ENCODE assay signal across 11 cellular contexts in the genomic region with DNA sequence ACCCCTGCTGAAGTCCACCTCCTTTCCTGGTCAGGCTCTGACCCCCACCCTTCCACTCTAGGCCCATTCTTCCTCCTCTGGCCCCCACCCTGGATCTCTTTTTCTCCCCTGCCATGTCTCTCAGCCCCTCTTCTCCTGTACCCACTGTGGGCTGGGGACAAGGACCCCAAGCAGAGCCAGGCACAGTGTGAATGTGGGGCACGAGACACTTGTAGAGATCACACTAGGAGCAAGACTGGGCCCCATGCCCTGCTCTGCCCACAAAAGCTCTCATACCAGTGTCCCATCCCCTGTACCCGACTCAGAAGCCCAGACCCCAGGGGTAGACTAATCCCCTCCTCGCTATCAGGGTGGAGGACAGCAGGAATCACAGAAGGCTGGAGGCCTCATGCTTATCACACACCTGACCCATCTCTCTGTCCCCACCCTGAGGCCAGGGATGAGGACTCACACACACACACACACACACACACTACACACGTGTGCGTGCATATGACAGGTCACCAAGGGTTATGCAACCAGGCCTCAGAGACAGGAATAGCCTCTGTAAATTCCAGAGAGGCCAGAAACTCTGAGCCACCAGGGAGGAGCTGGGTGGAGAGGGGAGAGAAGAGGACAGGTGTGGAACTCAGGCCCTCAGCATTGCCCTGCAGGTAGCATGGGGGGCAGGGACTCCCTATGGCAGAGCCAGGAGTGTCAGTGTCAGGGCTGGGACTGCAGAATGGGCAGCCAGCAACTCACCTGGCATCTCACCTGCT. TPM values are rescaled to one million over a fixed set of nuclear protein-coding genes. Genes with fewer than 3 reads are reported as not detected.
A peak's percentile ranks its signal among the peaks of the same experiment; 100 is the strongest.
DNase-seq lines count a peak whose midpoint lies in the region; ATAC-seq and TF ChIP-seq lines count a peak whose summit lies in the region.
"Had no signal": no experiment of that assay in that cellular context is flagged by ENCODE, and none has a peak within 500 bp of the region (broad histone marks: within the 10 kb centered on the region; RNA-seq: fewer than 3 reads in every experiment).

No MANE protein-coding gene starts in this region.

- peaks cover 23% of the 10 kb centered on the region for H3K4me1 Mint-ChIP-seq in MCF 10A (ENCODE audit: insufficient read depth, unreplicated experiment)
- peaks cover 50% of the 10 kb centered on the region for H3K4me1 Mint-ChIP-seq in activated naive CD8-positive, alpha-beta T cell treated with anti-CD3 and anti-CD28 coated beads, Interleukin-2, amount 10 ng/mL, durations not matched to agents 7 days and 5 days
- H3K4me1 Mint-ChIP-seq in memory B cell, result peaks cover 56% of the 10 kb centered on the region

- H3K27me3 Mint-ChIP-seq in MCF 10A (ENCODE audit: insufficient read depth, unreplicated experiment) (no peaks in the 10 kb centered on the region), memory B cell (no peaks in the 10 kb centered on the region)
- no peaks in the 10 kb centered on the region for H3K27me3 Mint-ChIP-seq in activated naive CD8-positive, alpha-beta T cell treated with anti-CD3 and anti-CD28 coated beads, Interleukin-2, amount 10 ng/mL, durations not matched to agents 7 days and 5 days

- peaks cover 0 to 6% of the 10 kb centered on the region in 2 donors for H3K4me1 ChIP-seq in breast epithelium
- H3K4me1 ChIP-seq in upper lobe of left lung, result peaks cover 68 to 83% (median 75%) of the 10 kb centered on the region in 4 donors

- POLR2A ChIA-PET in MCF 10A (lab: Yijun Ruan, JAX), result interaction anchor here (1.5 kb wide), 1 partner anchor 11 kb away, joined by 4 read pairs; no protein-coding TSS in a partner anchor
- POLR2A ChIA-PET in activated naive CD8-positive, alpha-beta T cell treated with anti-CD3 and anti-CD28 coated beads, Interleukin-2, amount 10 ng/mL, durations not matched to agents 7 days and 5 days (lab: Charles Lee), result interaction anchor here (0.6 kb wide), 1 partner anchor 262 kb away, joined by 3 read pairs; no protein-coding TSS in a partner anchor

- no peak for TF ChIP-seq EP300 in upper lobe of left lung (IDR thresholded peaks at IDR 0.05)

- BruUV-seq in MCF 10A (replicated peaks; lab: Mats Ljungman, UMichigan), result no TSS peak

- H3K36me3 ChIP-seq in breast epithelium (no peaks in the 10 kb centered on the region), upper lobe of left lung (no peaks in the 10 kb centered on the region)
- H3K36me3 ChIP-seq: gastroesophageal sphincter had no signal

- 61 to 62% methylated on average over 3 to 5 of the region's 5 CpGs for WGBS in upper lobe of left lung, 2 donors

- no peak overlapping the region for H3K4me3 ChIP-seq in breast epithelium
- no peak overlapping the region for H3K4me3 ChIP-seq in upper lobe of left lung
- H3K4me3 ChIP-seq: gastroesophageal sphincter had no signal

- no peaks in the 10 kb centered on the region for H3K27me3 ChIP-seq in breast epithelium
- no peaks in the 10 kb centered on the region for H3K27me3 ChIP-seq in upper lobe of left lung

- H3K9me3 Mint-ChIP-seq in MCF 10A (ENCODE audit: unreplicated experiment), result no peaks in the 10 kb centered on the region
- H3K9me3 Mint-ChIP-seq in activated naive CD8-positive, alpha-beta T cell treated with anti-CD3 and anti-CD28 coated beads, Interleukin-2, amount 10 ng/mL, durations not matched to agents 7 days and 5 days, result no peaks in the 10 kb centered on the region
- no peaks in the 10 kb centered on the region for H3K9me3 Mint-ChIP-seq in memory B cell

- CTCF ChIA-PET in MCF 10A (lab: Yijun Ruan, JAX), result interaction anchor here (1.0 to 1.3 kb wide), 2 partner anchors 140 to 276 kb away, joined by 3 to 5 read pairs; a partner anchor contains a TSS

- intact Hi-C loops in MCF 10A (cut with micrococcal nuclease) (no loop called here), breast epithelium (cut with DNase I; ENCODE audit: low total_unique reads) (no loop called here)

- ATAC-seq in activated naive CD8-positive, alpha-beta T cell treated with anti-CD3 and anti-CD28 coated beads, Interleukin-2, amount 10 ng/mL, durations not matched to agents 7 days and 5 days (ENCODE audit: low read depth), result no peak
- no peak for ATAC-seq in memory B cell (ENCODE audit: low read depth)
- peak in 1 of 2 donors; percentile 74 for ATAC-seq in upper lobe of left lung (ENCODE audit: low FRiP score in 2 of 2)
- ATAC-seq in HG02938 (IDR thresholded peaks at IDR 0.05; ENCODE audit: unreplicated experiment), result no peak

- H3K27ac ChIP-seq in breast epithelium (peak overlapping the region in 1 of 2 donors; percentile 74), upper lobe of left lung (peak overlapping the region; percentile 82 to 94 (median 90))
- H3K27ac ChIP-seq: C4-2B had no signal

- no peak for TF ChIP-seq POLR2A in breast epithelium (IDR thresholded peaks at IDR 0.05)
- no peak for TF ChIP-seq POLR2A in upper lobe of left lung (IDR thresholded peaks at IDR 0.05)

- TF ChIP-seq CTCF in MCF 10A (IDR thresholded peaks at IDR 0.05; ENCODE audit: unreplicated experiment), result no peak
- TF ChIP-seq CTCF in breast epithelium (IDR thresholded peaks at IDR 0.05), result no peak
- TF ChIP-seq CTCF in upper lobe of left lung (IDR thresholded peaks at IDR 0.05), result no peak

- H3K36me3 Mint-ChIP-seq in MCF 10A (ENCODE audit: insufficient read depth, unreplicated experiment), result peaks cover 29% of the 10 kb centered on the region
- peaks cover 16% of the 10 kb centered on the region for H3K36me3 Mint-ChIP-seq in activated naive CD8-positive, alpha-beta T cell treated with anti-CD3 and anti-CD28 coated beads, Interleukin-2, amount 10 ng/mL, durations not matched to agents 7 days and 5 days
- H3K36me3 Mint-ChIP-seq in memory B cell, result peaks cover 4% of the 10 kb centered on the region

- H3K4me3 Mint-ChIP-seq in MCF 10A (ENCODE audit: unreplicated experiment) (no peak overlapping the region), memory B cell (peak overlapping the region; percentile 99)
- H3K4me3 Mint-ChIP-seq in activated naive CD8-positive, alpha-beta T cell treated with anti-CD3 and anti-CD28 coated beads, Interleukin-2, amount 10 ng/mL, durations not matched to agents 7 days and 5 days, result peak overlapping the region; percentile 99

- H3K9me3 ChIP-seq in breast epithelium (no peaks in the 10 kb centered on the region), upper lobe of left lung (no peaks in the 10 kb centered on the region)
- H3K9me3 ChIP-seq: gastroesophageal sphincter had no signal

- H3K27ac Mint-ChIP-seq in MCF 10A (ENCODE audit: low read depth, unreplicated experiment) (peak overlapping the region; percentile 65), memory B cell (peak overlapping the region; percentile 72)
- peak overlapping the region; percentile 98 for H3K27ac Mint-ChIP-seq in activated naive CD8-positive, alpha-beta T cell treated with anti-CD3 and anti-CD28 coated beads, Interleukin-2, amount 10 ng/mL, durations not matched to agents 7 days and 5 days

- DNase-seq in MCF 10A (ENCODE audit: unreplicated experiment), result no peak
- DNase-seq in breast epithelium (ENCODE audit: low spot score in 2 of 2), result no peak
- no peak for DNase-seq in activated naive CD8-positive, alpha-beta T cell treated with anti-CD3 and anti-CD28 coated beads, Interleukin-2, amount 10 ng/mL, durations not matched to agents 7 days and 5 days
- no peak for DNase-seq in memory B cell (ENCODE audit: low spot score in 2 of 2)
- peak in 1 of 2 donors; percentile 60 for DNase-seq in upper lobe of left lung
- DNase-seq in SW 1271 (lab: John Stamatoyannopoulos, UW), result no peak
- no peak for DNase-seq in RPMI8226
- DNase-seq: mesenchymal stem cell had no signal

RNA-seq across cellular contexts. Expression of a gene that starts 21.1 kb away (rescaled TPM):
- 30.5 and 47.6 TPM in 2 replicates for total RNA-seq in MCF 10A (2022)
- total RNA-seq in breast epithelium, result 10 to 100 TPM; 17.3 to 28.8 (median 17.6) TPM
- total RNA-seq in activated naive CD8-positive, alpha-beta T cell treated with anti-CD3 and anti-CD28 coated beads, Interleukin-2, amount 10 ng/mL, durations not matched to agents 7 days and 5 days, result 100 to 1,000 TPM in 1 of 2 experiments, 10 to 100 TPM in 1; 99.8 to 114 TPM
- total RNA-seq in upper lobe of left lung, result 100 to 1,000 TPM in 1 of 6 donors, 10 to 100 TPM in 5; 46.1 to 243 (median 81.4) TPM
